23 cellular contexts compared by ENCODE assay signal in the genomic region with DNA sequence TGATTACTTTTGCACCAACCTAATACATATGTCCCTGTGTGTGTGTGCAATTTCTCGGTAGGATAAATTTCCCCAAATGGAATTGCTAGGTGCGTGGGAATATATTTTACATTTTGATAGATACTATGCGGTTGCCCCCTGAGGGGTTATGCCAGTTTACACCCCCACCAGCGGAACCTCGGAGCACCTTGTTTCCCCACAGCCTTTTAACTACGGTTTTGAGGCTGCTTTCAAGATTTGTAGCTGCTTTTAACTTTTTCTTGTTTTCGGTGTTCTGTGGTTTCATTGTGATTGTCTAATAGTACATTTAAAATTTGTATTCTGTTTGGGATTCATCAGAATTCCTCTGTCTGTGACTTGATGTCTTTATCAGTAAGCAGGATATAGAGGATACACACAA.
"Had no signal": no experiment of that assay in that cellular context is flagged by ENCODE, and none has a peak within 500 bp of the region (broad histone marks: within the 10 kb centered on the region; RNA-seq: fewer than 3 reads in every experiment).

No MANE protein-coding gene starts in this region.

- H3K9me3 Mint-ChIP-seq: natural killer cell; neural progenitor cell; stimulated activated naive B cell treated with anti-CD40 and anti-IgM and Interleukin-4, amounts not matched to agents 10 μg/mL and 1 μg/mL and 100 μg/mL, for 72 hours had no signal

- H3K4me3 ChIP-seq: dorsolateral prefrontal cortex, hepatocyte, left ventricle myocardium inferior, lung, neural progenitor cell, ovary, right atrium auricular region, smooth muscle cell, stomach, thoracic aorta, transverse colon had no signal

- H2AFZ ChIP-seq: hepatocyte, neural progenitor cell had no signal

- H3K4me1 ChIP-seq: left ventricle myocardium inferior, neural progenitor cell, right atrium auricular region, transverse colon had no signal

- ATAC-seq: left cardiac atrium; natural killer cell; stimulated activated naive B cell treated with anti-CD40 and anti-IgM and Interleukin-4, amounts not matched to agents 10 μg/mL and 1 μg/mL and 100 μg/mL, for 72 hours had no signal

- H3K4me3 Mint-ChIP-seq: natural killer cell; neural progenitor cell; stimulated activated naive B cell treated with anti-CD40 and anti-IgM and Interleukin-4, amounts not matched to agents 10 μg/mL and 1 μg/mL and 100 μg/mL, for 72 hours had no signal

- H3K27ac ChIP-seq: dorsolateral prefrontal cortex, hepatocyte, left ventricle myocardium inferior, neural progenitor cell, ovary, right atrium auricular region, stomach, thoracic aorta, transverse colon had no signal

- H3K9me3 ChIP-seq: left ventricle myocardium inferior, ovary, right atrium auricular region, stomach, thoracic aorta, transverse colon had no signal

- H3K9ac ChIP-seq: neural progenitor cell had no signal

- H3K27me3 Mint-ChIP-seq: stimulated activated naive B cell treated with anti-CD40 and anti-IgM and Interleukin-4, amounts not matched to agents 10 μg/mL and 1 μg/mL and 100 μg/mL, for 72 hours had no signal

- H3K4me2 ChIP-seq: hepatocyte, neural progenitor cell, smooth muscle cell had no signal

- H3K27ac Mint-ChIP-seq: natural killer cell; neural progenitor cell; stimulated activated naive B cell treated with anti-CD40 and anti-IgM and Interleukin-4, amounts not matched to agents 10 μg/mL and 1 μg/mL and 100 μg/mL, for 72 hours had no signal

- H3K36me3 ChIP-seq: left ventricle myocardium inferior, neural progenitor cell, ovary, right atrium auricular region, thoracic aorta, transverse colon had no signal

- H3K36me3 Mint-ChIP-seq: natural killer cell; neural progenitor cell; stimulated activated naive B cell treated with anti-CD40 and anti-IgM and Interleukin-4, amounts not matched to agents 10 μg/mL and 1 μg/mL and 100 μg/mL, for 72 hours had no signal

- DNase-seq: cortex of kidney; dorsolateral prefrontal cortex; effector CD8-positive, alpha-beta T cell; foreskin melanocyte; head of caudate nucleus; kidney; left cardiac atrium; left ventricle myocardium inferior; mesenchymal stem cell; natural killer cell; nucleus accumbens; ovary; stimulated activated CD4-positive, alpha-beta T cell treated with anti-CD3 and anti-CD28 coated beads, Interleukin-4, amount 100 ng/mL, for 24 hours; stimulated activated naive B cell treated with anti-CD40 and anti-IgM and Interleukin-4, amounts not matched to agents 10 μg/mL and 1 μg/mL and 100 μg/mL, for 72 hours; stomach; substantia nigra; transverse colon had no signal

- H3K27me3 ChIP-seq: hepatocyte, neural progenitor cell, ovary, right atrium auricular region, stomach, transverse colon had no signal

- H3K4me1 Mint-ChIP-seq: natural killer cell; neural progenitor cell; stimulated activated naive B cell treated with anti-CD40 and anti-IgM and Interleukin-4, amounts not matched to agents 10 μg/mL and 1 μg/mL and 100 μg/mL, for 72 hours had no signal
